In genomic region chr11:28107726-28108618, GRCh38 we compare ENCODE assay signal across 8 cellular contexts. TPM values are rescaled to one million over a fixed set of nuclear protein-coding genes. Genes with fewer than 3 reads are reported as not detected.
DNase-seq lines count a peak whose midpoint lies in the region; ATAC-seq and TF ChIP-seq lines count a peak whose summit lies in the region.

Gene KIF18A (minus strand): TSS chr11:28108156. CDS start chr11:28097947, 10,209 bp downstream.
A gene with protein sequence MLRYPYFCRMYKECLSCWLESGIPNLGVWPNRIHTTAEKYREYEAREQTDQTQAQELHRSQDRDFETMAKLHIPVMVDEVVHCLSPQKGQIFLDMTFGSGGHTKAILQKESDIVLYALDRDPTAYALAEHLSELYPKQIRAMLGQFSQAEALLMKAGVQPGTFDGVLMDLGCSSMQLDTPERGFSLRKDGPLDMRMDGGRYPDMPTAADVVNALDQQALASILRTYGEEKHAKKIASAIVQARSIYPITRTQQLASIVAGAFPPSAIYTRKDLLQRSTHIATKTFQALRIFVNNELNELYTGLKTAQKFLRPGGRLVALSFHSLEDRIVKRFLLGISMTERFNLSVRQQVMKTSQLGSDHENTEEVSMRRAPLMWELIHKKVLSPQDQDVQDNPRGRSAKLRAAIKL (plus strand): TSS chr11:28108388. CDS start chr11:28113335, 4,947 bp downstream.

- H3K4me2 ChIP-seq in PC-3 (ENCODE audit: low read length): peak within 1 kb of the TSS; percentile 88

- H3K27me3 ChIP-seq in PC-3 (ENCODE audit: low read length): no peaks in the 10 kb centered on the region
- no peaks in the 10 kb centered on the region for H3K27me3 ChIP-seq in mucosa of rectum (ENCODE audit: control insufficient read depth in 2 of 2, insufficient read depth in 2 of 2, low read length in 2 of 2)

- peak within 1 kb of the TSS; percentile 64 for H3K27ac ChIP-seq in PC-3 (ENCODE audit: low read length)
- peak within 1 kb of the TSS; percentile 78 to 83 for H3K27ac ChIP-seq in mucosa of rectum (ENCODE audit: low read depth in 2 of 2, low read length in 2 of 2)

- DNase-seq in DMS114 treated with DMSO at 0.1 percent for 48 hours (lab: John Stamatoyannopoulos, UW; ENCODE audit: unreplicated experiment): peak; percentile 84
- peak; percentile 99 for DNase-seq in PC-3
- DNase-seq in activated T-cell treated with anti-CD3 and anti-CD28 coated beads for 48 hours (ENCODE audit: low read depth): peak; percentile 98
- DNase-seq in epithelial cell of proximal tubule (ENCODE audit: low read depth): peak; percentile 80
- peak; percentile 100 for DNase-seq in stimulated activated CD8-positive, alpha-beta memory T cell treated with anti-CD3 and anti-CD28 coated beads, Interleukin-4, amount 100 ng/mL, for 48 hours

- POLR2A ChIA-PET in PC-3 (lab: Charles Lee; ENCODE audit: unreplicated experiment): interaction anchor here (0.5 to 1.3 kb wide), 9 partner anchors 18 to 409 kb away, joined by 3 to 12 read pairs (median 5); no protein-coding TSS in a partner anchor

- peak within 1 kb of the TSS; percentile 75 for H3K4me3 ChIP-seq in PC-3 (ENCODE audit: low read length)
- H3K4me3 ChIP-seq in epithelial cell of proximal tubule (ENCODE audit: low read depth, low read length): peak within 1 kb of the TSS; percentile 90
- peak within 1 kb of the TSS; percentile 64 to 96 for H3K4me3 ChIP-seq in mucosa of rectum (ENCODE audit: low read length in 2 of 2)

- no peak; the same call in 1 of the 2 replicates for TF ChIP-seq RAD21 in Ishikawa (IDR thresholded peaks at IDR 0.05; ENCODE audit: low read depth)

- H2AFZ ChIP-seq in PC-3 (ENCODE audit: low read length): peak within 1 kb of the TSS; percentile 65

- H3K4me1 ChIP-seq in PC-3 (ENCODE audit: insufficient read depth, low read length) (peaks cover 62% of the 10 kb centered on the region), mucosa of rectum (ENCODE audit: control insufficient read depth in 2 of 2, insufficient read depth in 2 of 2, low read length in 2 of 2) (peaks cover 14 to 19% of the 10 kb centered on the region in 2 donors)

- H3K9me2 ChIP-seq in PC-3 (replicated peaks; ENCODE audit: low read length): no peaks in the 10 kb centered on the region

- CTCF ChIA-PET in PC-3 (lab: Charles Lee): interaction anchor here (0.5 to 0.9 kb wide), 3 partner anchors 264 to 1420 kb away, joined by 3 to 4 read pairs (median 3); no protein-coding TSS in a partner anchor

- H3K79me2 ChIP-seq in PC-3 (ENCODE audit: low read length): peaks cover 91% of the 10 kb centered on the region

- BruUV-seq in PC-3 (replicated peaks; lab: Mats Ljungman, UMichigan): TSS peak; percentile 81

- intact Hi-C loops in PC-3 (cut with micrococcal nuclease): loop anchor here (1.0 to 5.0 kb wide), 6 partner anchors 174 to 1224 kb away; partner anchors contain the start of gene BDNF

- TF ChIP-seq CTCF in PC-3 (conservative IDR thresholded peaks at IDR 0.05; ENCODE audit: low read depth, low read length): no peak
- TF ChIP-seq CTCF in epithelial cell of proximal tubule (conservative IDR thresholded peaks at IDR 0.05; ENCODE audit: low read depth, low read length): no peak

- ATAC-seq in GM21576 (IDR thresholded peaks at IDR 0.05; ENCODE audit: unreplicated experiment) (peak; percentile 91), PC-3 (peak; percentile 82)

- H3K9ac ChIP-seq in PC-3 (ENCODE audit: low read length): peak within 1 kb of the TSS; percentile 83
- peak within 1 kb of the TSS; percentile 62 to 83 for H3K9ac ChIP-seq in mucosa of rectum (ENCODE audit: low read depth in 1 of 2, low read length in 2 of 2)

- H3K9me3 ChIP-seq in PC-3 (ENCODE audit: low read length) (no peaks in the 10 kb centered on the region), mucosa of rectum (ENCODE audit: control insufficient read depth in 2 of 2, low read length in 2 of 2) (no peaks in the 10 kb centered on the region)

- no peaks in the 10 kb centered on the region for H3F3A ChIP-seq in PC-3 (ENCODE audit: low read length, unreplicated experiment)

- no peaks in the 10 kb centered on the region for H4K20me1 ChIP-seq in PC-3 (ENCODE audit: low read length)

- H3K36me3 ChIP-seq in PC-3 (ENCODE audit: low read depth, low read length) (no peaks in the 10 kb centered on the region), mucosa of rectum (ENCODE audit: control insufficient read depth in 2 of 2, insufficient read depth in 2 of 2, low read length in 2 of 2) (no peaks in the 10 kb centered on the region)

- TF ChIP-seq EP300 in Ishikawa (IDR thresholded peaks at IDR 0.05; ENCODE audit: borderline replicate concordance): peak; percentile 39; the same call in 1 of the 2 replicates

TF ChIP-seq in Ishikawa, 13 proteins besides CTCF, POLR2A, EP300 and RAD21:
- TF ChIP-seq TCF12 (IDR thresholded peaks at IDR 0.05; ENCODE audit: low read depth) (no peak; the same call in 1 of the 2 replicates), CREB1 (IDR thresholded peaks at IDR 0.05; ENCODE audit: low read depth) (peak; percentile 74), CEBPB (IDR thresholded peaks at IDR 0.05) (no peak), TAF1 (IDR thresholded peaks at IDR 0.05; ENCODE audit: low read depth) (peak; percentile 64; the same call in 1 of the 2 replicates), YY1 (IDR thresholded peaks at IDR 0.05; ENCODE audit: low read depth) (peak; percentile 73), USF1 (IDR thresholded peaks at IDR 0.05) (0 out of 2 replicates have a peak, but pooled peaks have one; percentile 6), REST (IDR thresholded peaks at IDR 0.05; ENCODE audit: low read depth) (no peak), ZBTB7A (IDR thresholded peaks at IDR 0.05; ENCODE audit: low read depth) (no peak), FOXM1 (IDR thresholded peaks at IDR 0.05; ENCODE audit: borderline replicate concordance, low read depth) (peak; percentile 98), MAX (IDR thresholded peaks at IDR 0.05) (peak; percentile 31; the same call in 1 of the 2 replicates), TEAD4 (IDR thresholded peaks at IDR 0.05) (peak; percentile 7; the same call in 1 of the 2 replicates), NFIC (IDR thresholded peaks at IDR 0.05) (peak; percentile 71), EGR1 (IDR thresholded peaks at IDR 0.05) (no peak)

RNA-seq across cellular contexts. Expression of gene KIF18A, which starts in this region (rescaled TPM):
- total RNA-seq in PC-3 (2014; rRNA removed) (11.6 and 15.3 TPM in 2 replicates), epithelial cell of proximal tubule (15.7 and 20.5 TPM in 2 replicates)

RNA-seq across cellular contexts. Expression of the second gene that starts in this region (rescaled TPM):
- total RNA-seq in PC-3 (2014; rRNA removed): 5.8 and 12.4 TPM in 2 replicates
- total RNA-seq in epithelial cell of proximal tubule: 8.7 and 9.1 TPM in 2 replicates

Comparison
In these comparisons a context has a peak if more than half of its experiments do, and no peak if none do; other contexts are left out.
1. Peak in every context shown above with its lines: DNase-seq, ATAC-seq, H3K4me3 ChIP-seq and H3K27ac ChIP-seq.